Comparison of ENCODE assay signal across 8 cellular contexts in genomic region chr1:50970927-50971582, GRCh38. TPM values are rescaled to one million over a fixed set of nuclear protein-coding genes. Genes with fewer than 3 reads are reported as not detected.
DNase-seq lines count a peak whose midpoint lies in the region; ATAC-seq and TF ChIP-seq lines count a peak whose summit lies in the region.

No MANE protein-coding gene starts in this region.

- peaks cover 40% of the 10 kb centered on the region for H3K27me3 Mint-ChIP-seq in activated CD8-positive, alpha-beta memory T cell treated with anti-CD3 and anti-CD28 coated beads, Interleukin-2, amount 10 ng/mL, durations not matched to agents 7 days and 5 days

- H3K27me3 ChIP-seq in SJCRH30 (no peaks in the 10 kb centered on the region), thyroid gland (no peaks in the 10 kb centered on the region)

- intact Hi-C loops in thyroid gland (cut with DNase I): no loop called here

- ATAC-seq in activated CD8-positive, alpha-beta memory T cell treated with anti-CD3 and anti-CD28 coated beads, Interleukin-2, amount 10 ng/mL, durations not matched to agents 7 days and 5 days: no peak
- ATAC-seq in GM21367 (IDR thresholded peaks at IDR 0.05; ENCODE audit: unreplicated experiment): no peak
- ATAC-seq in HG03439 (IDR thresholded peaks at IDR 0.05; ENCODE audit: unreplicated experiment): no peak

- peak overlapping the region; percentile 97 for H3K4me3 Mint-ChIP-seq in activated CD8-positive, alpha-beta memory T cell treated with anti-CD3 and anti-CD28 coated beads, Interleukin-2, amount 10 ng/mL, durations not matched to agents 7 days and 5 days

- H3K27ac Mint-ChIP-seq in activated CD8-positive, alpha-beta memory T cell treated with anti-CD3 and anti-CD28 coated beads, Interleukin-2, amount 10 ng/mL, durations not matched to agents 7 days and 5 days: peak overlapping the region; percentile 35

- no peak for TF ChIP-seq CTCF in thyroid gland (IDR thresholded peaks at IDR 0.05)

- no peaks in the 10 kb centered on the region for H3K9me3 ChIP-seq in SJCRH30 (replicated peaks)
- H3K9me3 ChIP-seq in thyroid gland: no peaks in the 10 kb centered on the region

- H3K4me3 ChIP-seq in SJCRH30: peak overlapping the region; percentile 84
- peak overlapping the region in 2 of 3 donors; percentile 84 to 85 for H3K4me3 ChIP-seq in thyroid gland (replicated peaks in 1 of 3)

- H3K36me3 ChIP-seq in SJCRH30: peaks cover 13% of the 10 kb centered on the region; the same call in 1 of the 2 replicates
- no peaks in the 10 kb centered on the region for H3K36me3 ChIP-seq in thyroid gland

- WGBS in thyroid gland, 2 donors: 55 to 57% methylated on average over 7 of the region's 7 CpGs

- H3K4me1 ChIP-seq in SJCRH30: peaks cover 10% of the 10 kb centered on the region; the same call in 1 of the 2 replicates
- H3K4me1 ChIP-seq in thyroid gland: peaks cover 8 to 9% of the 10 kb centered on the region in 2 donors

- H3K4me1 Mint-ChIP-seq in activated CD8-positive, alpha-beta memory T cell treated with anti-CD3 and anti-CD28 coated beads, Interleukin-2, amount 10 ng/mL, durations not matched to agents 7 days and 5 days: peaks cover 27% of the 10 kb centered on the region

- H3K27ac ChIP-seq in SJCRH30 (peak overlapping the region; percentile 91; the same call in 1 of the 2 replicates), thyroid gland (peak overlapping the region in 2 of 3 donors; percentile 96 to 98)

- H3K9me3 Mint-ChIP-seq in activated CD8-positive, alpha-beta memory T cell treated with anti-CD3 and anti-CD28 coated beads, Interleukin-2, amount 10 ng/mL, durations not matched to agents 7 days and 5 days (ENCODE audit: low read depth): no peaks in the 10 kb centered on the region

- no peak for DNase-seq in activated CD8-positive, alpha-beta memory T cell treated with anti-CD3 and anti-CD28 coated beads, Interleukin-2, amount 10 ng/mL, durations not matched to agents 7 days and 5 days
- DNase-seq in activated CD8-positive, alpha-beta memory T cell treated with anti-CD3 and anti-CD28 coated beads, Interleukin-2, amount 50 U/mL, for 48 hours: no peak
- DNase-seq in SJCRH30: peak; percentile 11 to 36
- DNase-seq in foreskin melanocyte: peak; percentile 38
- DNase-seq in thyroid gland: no peak
- no peak for DNase-seq in NCI-H524 treated with DMSO at 0.1 percent for 48 hours (lab: John Stamatoyannopoulos, UW)

- TF ChIP-seq POLR2A in thyroid gland (IDR thresholded peaks at IDR 0.05): no peak

- CTCF ChIA-PET in activated CD8-positive, alpha-beta memory T cell treated with anti-CD3 and anti-CD28 coated beads, Interleukin-2, amount 10 ng/mL, durations not matched to agents 7 days and 5 days (lab: Charles Lee): interaction anchor here (4.3 kb wide), 2 partner anchors 11 to 41 kb away, joined by 22 to 42 read pairs; partner anchors contain the start of gene FAF1

- peaks cover 32% of the 10 kb centered on the region for H3K36me3 Mint-ChIP-seq in activated CD8-positive, alpha-beta memory T cell treated with anti-CD3 and anti-CD28 coated beads, Interleukin-2, amount 10 ng/mL, durations not matched to agents 7 days and 5 days

RNA-seq across cellular contexts. Expression of gene CDKN2C, which starts 1.0 kb away (rescaled TPM):
- 10 to 100 TPM; 43.6 to 56.5 TPM for total RNA-seq in activated CD8-positive, alpha-beta memory T cell treated with anti-CD3 and anti-CD28 coated beads, Interleukin-2, amount 10 ng/mL, durations not matched to agents 7 days and 5 days
- total RNA-seq in SJCRH30 (2014; rRNA removed; shearing (Covaris generic)): 66.6 and 71.1 TPM in 2 replicates
- 10 to 100 TPM; 10.3 to 21.6 (median 11.6) TPM for total RNA-seq in thyroid gland

RNA-seq across cellular contexts. Expression of gene FAF1, which starts 11.0 kb away (rescaled TPM):
- total RNA-seq in activated CD8-positive, alpha-beta memory T cell treated with anti-CD3 and anti-CD28 coated beads, Interleukin-2, amount 10 ng/mL, durations not matched to agents 7 days and 5 days: 10 to 100 TPM; 84.4 to 94.4 TPM
- 124 and 126 TPM in 2 replicates for total RNA-seq in SJCRH30 (2014; rRNA removed; shearing (Covaris generic))
- total RNA-seq in thyroid gland: 10 to 100 TPM; 47.1 to 87.0 (median 79.4) TPM

Comparison
In these comparisons a context has a peak if more than half of its experiments do, and no peak if none do; other contexts are left out.
1. DNase-seq: peak in SJCRH30 (2 of 2) and foreskin melanocyte (single experiment); none in activated CD8-positive, alpha-beta memory T cell treated with anti-CD3 and anti-CD28 coated beads, Interleukin-2, amount 10 ng/mL, durations not matched to agents 7 days and 5 days (single experiment), activated CD8-positive, alpha-beta memory T cell treated with anti-CD3 and anti-CD28 coated beads, Interleukin-2, amount 50 U/mL, for 48 hours (single experiment), thyroid gland (0 of 2) and NCI-H524 treated with DMSO at 0.1 percent for 48 hours (single experiment).